In genomic region chr9:86354048-86354881, GRCh38 we compare ENCODE assay signal across 8 cellular contexts. TPM values are rescaled to one million over a fixed set of nuclear protein-coding genes. Genes with fewer than 3 reads are reported as not detected.
DNase-seq lines count a peak whose midpoint lies in the region; TF ChIP-seq lines count a peak whose summit lies in the region.

Gene TUT7, minus strand, starts transcription at chr9:86354410. Its CDS starts 1,211 bp downstream, at chr9:86353199.

- CTCF ChIA-PET in activated CD8-positive, alpha-beta memory T cell treated with anti-CD3 and anti-CD28 coated beads for 36 hours (lab: Charles Lee), result no interaction called here

- H3K4me1 ChIP-seq in effector memory CD4-positive, alpha-beta T cell (ENCODE audit: control insufficient read depth, insufficient read depth, low read length, poor library complexity, severe bottlenecking), result peaks cover 29% of the 10 kb centered on the region

- peak within 1 kb of the TSS; percentile 93 for H3K4me3 ChIP-seq in effector memory CD4-positive, alpha-beta T cell (ENCODE audit: insufficient read depth, low read depth, low read length, poor library complexity, severe bottlenecking)

- POLR2A ChIA-PET in activated CD8-positive, alpha-beta memory T cell treated with anti-CD3 and anti-CD28 coated beads for 36 hours (lab: Charles Lee), result interaction anchor here (1.4 kb wide), 1 partner anchor 72 kb away, joined by 8 read pairs; the partner anchor contains the start of gene ISCA1

- no peaks in the 10 kb centered on the region for H3K27me3 ChIP-seq in effector memory CD4-positive, alpha-beta T cell (replicated peaks; ENCODE audit: control insufficient read depth, insufficient read depth, low read length, poor library complexity, severe bottlenecking)

- DNase-seq in COLO668 (lab: John Stamatoyannopoulos, UW; ENCODE audit: unreplicated experiment) (peak; percentile 97), GM20000 (ENCODE audit: low spot score) (peak; percentile 95), HS-5 (ENCODE audit: low read depth) (peak; percentile 74), NOMO-1 (lab: John Stamatoyannopoulos, UW; ENCODE audit: unreplicated experiment in 2 of 2) (peak; percentile 61 to 84), medulla oblongata (ENCODE audit: extremely low spot score) (peak; percentile 96)
- peak; percentile 88 to 89 (median 89) for DNase-seq in effector memory CD4-positive, alpha-beta T cell
- peak; percentile 87 to 92 (median 89) for DNase-seq in stimulated activated CD4-positive, alpha-beta T cell treated with anti-CD3 and anti-CD28 coated beads, TNF-alpha, amount 100 ng/mL, for 48 hours (ENCODE audit: low read depth in 3 of 3)

- no peaks in the 10 kb centered on the region for H3K36me3 ChIP-seq in effector memory CD4-positive, alpha-beta T cell (ENCODE audit: control insufficient read depth, insufficient read depth, low read length)

- peak within 1 kb of the TSS; percentile 81 for H3K27ac ChIP-seq in effector memory CD4-positive, alpha-beta T cell (ENCODE audit: insufficient read depth, low read length, poor library complexity, severe bottlenecking)

- no peak for TF ChIP-seq CTCF in GM20000 (IDR thresholded peaks at IDR 0.05; ENCODE audit: extremely low read depth, missing control alignments)

- no peaks in the 10 kb centered on the region for H3K9me3 ChIP-seq in effector memory CD4-positive, alpha-beta T cell (ENCODE audit: control insufficient read depth, low read length)

RNA-seq across cellular contexts. Expression of gene TUT7, which starts in this region (rescaled TPM):
- total RNA-seq in activated CD8-positive, alpha-beta memory T cell treated with anti-CD3 and anti-CD28 coated beads for 36 hours, result 10 to 100 TPM; 33.0 to 33.9 TPM

Comparison
In these comparisons a context has a peak if more than half of its experiments do, and no peak if none do; other contexts are left out.
1. Peak in every context shown above with its lines: DNase-seq, H3K4me3 ChIP-seq and H3K27ac ChIP-seq.